17 cellular contexts compared by ENCODE assay signal in the genomic region with DNA sequence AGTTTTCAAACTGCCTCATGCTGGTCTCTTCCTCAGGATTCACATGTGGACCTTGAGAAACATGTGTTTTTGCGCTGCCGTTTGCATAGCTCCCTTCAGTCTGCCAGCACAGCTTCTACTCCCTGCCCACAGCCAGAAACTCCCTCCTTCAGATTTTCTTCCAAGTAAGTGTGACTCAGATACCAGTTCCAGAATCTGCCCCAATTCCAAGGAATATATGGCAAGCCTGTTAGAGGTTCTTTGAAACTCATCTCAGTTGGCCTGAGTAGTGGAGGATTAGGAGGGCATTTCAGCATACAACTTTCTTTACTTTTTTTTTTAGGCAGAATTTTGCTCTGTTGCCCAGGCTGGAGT.
DNase-seq lines count a peak whose midpoint lies in the region; ATAC-seq, FAIRE-seq and TF ChIP-seq lines count a peak whose summit lies in the region.
"Had no signal": no experiment of that assay in that cellular context is flagged by ENCODE, and none has a peak within 500 bp of the region (broad histone marks: within the 10 kb centered on the region; RNA-seq: fewer than 3 reads in every experiment).

No MANE protein-coding gene starts in this region.

- DNase-seq in left ventricle myocardium superior, result no peak
- no peak for DNase-seq in right atrium auricular region (ENCODE audit: low spot score)
- peak; percentile 37 for DNase-seq in astrocyte of the cerebellum (ENCODE audit: low read depth)
- DNase-seq in glomerular visceral epithelial cell (ENCODE audit: extremely low spot score), result peak; percentile 13
- peak; percentile 26 for DNase-seq in urothelium cell line (ENCODE audit: low spot score)
- no peak for DNase-seq in activated naive CD4-positive, alpha-beta T cell treated with anti-CD3 and anti-CD28 coated beads, Interleukin-2, amount 50 U/mL, for 16 hours
- no peak for DNase-seq in NCI-H1436 (lab: John Stamatoyannopoulos, UW)
- DNase-seq: activated CD4-positive, alpha-beta T cell treated with anti-CD3 and anti-CD28 coated beads, Interleukin-2, amount 50 U/mL, for 1 hour; activated T-cell treated with anti-CD3 and anti-CD28 coated beads, Interleukin-2, amount 50 U/mL, for 72 hours; effector memory CD4-positive, alpha-beta T cell; lower lobe of right lung; NCI-H1436 treated with DMSO at 0.1 percent for 48 hours; NCI-H524; spleen had no signal

- in situ Hi-C loops in astrocyte of the cerebellum (cut with HindIII; ENCODE audit: low sequenced_read_pairs), result no loop called here

- no peak for TF ChIP-seq CTCF in right atrium auricular region (IDR thresholded peaks at IDR 0.05)
- no peak for TF ChIP-seq CTCF in astrocyte of the cerebellum (IDR thresholded peaks at IDR 0.05; ENCODE audit: low read depth, low read length, missing control alignments)

- H3K9me3 ChIP-seq in right atrium auricular region, result no peaks in the 10 kb centered on the region
- H3K9me3 ChIP-seq: lower lobe of right lung, spleen, suprapubic skin had no signal

- intact Hi-C loops in left ventricle myocardium superior (cut with micrococcal nuclease), result no loop called here

- no peaks in the 10 kb centered on the region for H3K36me3 ChIP-seq in right atrium auricular region
- H3K36me3 ChIP-seq: lower lobe of right lung, spleen, suprapubic skin had no signal

- peak; percentile 21 for ATAC-seq in left ventricle myocardium superior
- ATAC-seq in HG03159 (IDR thresholded peaks at IDR 0.05; ENCODE audit: unreplicated experiment), result no peak
- ATAC-seq: activated T-cell treated with anti-CD3 and anti-CD28 coated beads, Interleukin-2, amount 50 U/mL, for 72 hours; lower lobe of right lung had no signal

- H3K4me3 ChIP-seq in right atrium auricular region (no peak overlapping the region), astrocyte of the cerebellum (ENCODE audit: low read depth, low read length) (no peak overlapping the region)
- H3K4me3 ChIP-seq: lower lobe of right lung, spleen, suprapubic skin had no signal

- FAIRE-seq in urothelium cell line (lab: Jason Lieb, UNC), result no peak
- FAIRE-seq: A204.1 had no signal

- no peaks in the 10 kb centered on the region for H3K27me3 ChIP-seq in right atrium auricular region
- H3K27me3 ChIP-seq: spleen, suprapubic skin had no signal

- H3K27ac ChIP-seq in right atrium auricular region, result no peak overlapping the region
- H3K27ac ChIP-seq: lower lobe of right lung, spleen, suprapubic skin had no signal

- H3K4me1 ChIP-seq in right atrium auricular region, result no peaks in the 10 kb centered on the region
- H3K4me1 ChIP-seq: lower lobe of right lung, spleen had no signal

Comparison
In these comparisons a context has a peak if more than half of its experiments do, and no peak if none do; other contexts are left out.
1. DNase-seq: peak in astrocyte of the cerebellum (single experiment), glomerular visceral epithelial cell (single experiment) and urothelium cell line (single experiment); none in left ventricle myocardium superior (single experiment), right atrium auricular region (single experiment), activated naive CD4-positive, alpha-beta T cell treated with anti-CD3 and anti-CD28 coated beads, Interleukin-2, amount 50 U/mL, for 16 hours (single experiment) and NCI-H1436 (single experiment).